ENCODE assay signal across 8 cellular contexts in genomic region chr6:44223471-44224153, GRCh38. TPM values are rescaled to one million over a fixed set of nuclear protein-coding genes. Genes with fewer than 3 reads are reported as not detected.
DNase-seq lines count a peak whose midpoint lies in the region; ATAC-seq and TF ChIP-seq lines count a peak whose summit lies in the region.

SLC29A1 (plus strand) TSS chr6:44223595; CDS start chr6:44227314, 3,719 bp downstream.

- H3K9me3 Mint-ChIP-seq in glutamatergic neuron (ENCODE audit: unreplicated experiment), result peaks cover 2% of the 10 kb centered on the region

- intact Hi-C loops in ovary (cut with DNase I), result loop anchor here in 1 of 4 donors (2.0 kb wide), 1 partner anchor 13 kb away; no protein-coding TSS in a partner anchor
- intact Hi-C loops in tibial artery (cut with DNase I; ENCODE audit: low total_unique reads), result no loop called here

- 0 to 1% (median 0%) methylated on average over 34 to 72 of the region's 72 CpGs for WGBS in ovary, 3 donors

- no peaks in the 10 kb centered on the region for H3K9me2 ChIP-seq in Loucy (replicated peaks; ENCODE audit: low read depth, low read length)

- peak within 1 kb of the TSS; percentile 91 for H3K4me3 Mint-ChIP-seq in glutamatergic neuron (ENCODE audit: unreplicated experiment)

- H3K9ac ChIP-seq in Loucy (ENCODE audit: low read depth, low read length, poor library complexity, severe bottlenecking), result peak within 1 kb of the TSS; percentile 79

- no peak for TF ChIP-seq EP300 in ovary (IDR thresholded peaks at IDR 0.05)

- peak; percentile 9 for TF ChIP-seq POLR2A in ovary (IDR thresholded peaks at IDR 0.05)

- peak within 1 kb of the TSS; percentile 92 for H2AFZ ChIP-seq in Loucy (ENCODE audit: low read length)

- no peaks in the 10 kb centered on the region for H3K36me3 Mint-ChIP-seq in glutamatergic neuron (ENCODE audit: unreplicated experiment)

- no peaks in the 10 kb centered on the region for H3K27me3 ChIP-seq in Loucy (ENCODE audit: insufficient read depth, low read length, poor library complexity, severe bottlenecking)
- no peaks in the 10 kb centered on the region for H3K27me3 ChIP-seq in ovary
- no peaks in the 10 kb centered on the region for H3K27me3 ChIP-seq in tibial artery

- H3K27me3 Mint-ChIP-seq in glutamatergic neuron (ENCODE audit: unreplicated experiment), result peaks cover 5% of the 10 kb centered on the region

- H3F3A ChIP-seq in Loucy (ENCODE audit: low read depth), result peaks cover 6% of the 10 kb centered on the region; the same call in 1 of the 2 replicates

- H3K9me3 ChIP-seq in Loucy (ENCODE audit: insufficient read depth, low read depth, low read length), result no peaks in the 10 kb centered on the region
- no peaks in the 10 kb centered on the region for H3K9me3 ChIP-seq in ovary
- H3K9me3 ChIP-seq in tibial artery, result no peaks in the 10 kb centered on the region

- TF ChIP-seq CTCF in Loucy (conservative IDR thresholded peaks at IDR 0.05; ENCODE audit: low read length) (no peak), glutamatergic neuron (IDR thresholded peaks at IDR 0.05; ENCODE audit: partially characterized antibody, unreplicated experiment) (peak; percentile 72), ovary (IDR thresholded peaks at IDR 0.05) (no peak), tibial artery (IDR thresholded peaks at IDR 0.05) (no peak)

- H3K4me1 ChIP-seq in Loucy (ENCODE audit: insufficient read depth, low read length, poor library complexity, severe bottlenecking) (peaks cover 46% of the 10 kb centered on the region), ovary (ENCODE audit: insufficient read depth) (peaks cover 36% of the 10 kb centered on the region), tibial artery (peaks cover 0 to 92% (median 77%) of the 10 kb centered on the region in 4 donors)

- H3K36me3 ChIP-seq in Loucy (ENCODE audit: insufficient read depth, low read length), result no peaks in the 10 kb centered on the region
- H3K36me3 ChIP-seq in ovary, result no peaks in the 10 kb centered on the region
- H3K36me3 ChIP-seq in tibial artery, result no peaks in the 10 kb centered on the region

- peak within 1 kb of the TSS; percentile 81 for H3K27ac Mint-ChIP-seq in glutamatergic neuron (ENCODE audit: unreplicated experiment)

- peaks cover 34% of the 10 kb centered on the region for H3K79me2 ChIP-seq in Loucy (ENCODE audit: insufficient read depth, low read length)

- H3K4me2 ChIP-seq in Loucy (ENCODE audit: low read depth, low read length, poor library complexity, severe bottlenecking), result peak within 1 kb of the TSS; percentile 85

- peak; percentile 45 for ATAC-seq in GM21390 (IDR thresholded peaks at IDR 0.05; ENCODE audit: unreplicated experiment)

- H3K27ac ChIP-seq in ovary, result peak within 1 kb of the TSS; percentile 67 to 72
- H3K27ac ChIP-seq in tibial artery, result peak within 1 kb of the TSS; percentile 97 to 99

- H3K4me3 ChIP-seq in Loucy (ENCODE audit: low read length, poor library complexity, severe bottlenecking), result peak within 1 kb of the TSS; percentile 90
- H3K4me3 ChIP-seq in ovary, result peak within 1 kb of the TSS; percentile 53
- peak within 1 kb of the TSS; percentile 62 to 63 for H3K4me3 ChIP-seq in tibial artery

- H3K4me1 Mint-ChIP-seq in glutamatergic neuron (ENCODE audit: low read depth, unreplicated experiment), result peaks cover 35% of the 10 kb centered on the region

- H4K20me1 ChIP-seq in Loucy (ENCODE audit: insufficient read depth, low read length, poor library complexity, severe bottlenecking), result no peaks in the 10 kb centered on the region

- DNase-seq in COLO668 (lab: John Stamatoyannopoulos, UW; ENCODE audit: unreplicated experiment) (peak; percentile 86), SKM-1 (lab: John Stamatoyannopoulos, UW; ENCODE audit: unreplicated experiment) (peak; percentile 49), glutamatergic neuron (peak; percentile 89), ovary (peak; percentile 70 to 79 (median 77)), tibial artery (peak; percentile 85 to 93)
- peak; percentile 88 for DNase-seq in activated naive CD4-positive, alpha-beta T cell treated with anti-CD3 and anti-CD28 coated beads, Interleukin-2, amount 50 U/mL, for 16 hours

RNA-seq across cellular contexts. Expression of gene SLC29A1, which starts in this region (rescaled TPM):
- total RNA-seq in glutamatergic neuron (ENCODE audit: unreplicated experiment) (20.0 TPM), ovary (10 to 100 TPM; 11.2 to 35.4 (median 30.2) TPM)
- polyA plus RNA-seq in ovary, result 10 to 100 TPM; 24.8 to 54.0 TPM

Comparison
In these comparisons a context has a peak if more than half of its experiments do, and no peak if none do; other contexts are left out.
1. Peak in every context shown above with its lines: DNase-seq, ATAC-seq, H3K4me3 ChIP-seq and H3K27ac ChIP-seq.